25 cellular contexts compared by ENCODE assay signal in the genomic region with DNA sequence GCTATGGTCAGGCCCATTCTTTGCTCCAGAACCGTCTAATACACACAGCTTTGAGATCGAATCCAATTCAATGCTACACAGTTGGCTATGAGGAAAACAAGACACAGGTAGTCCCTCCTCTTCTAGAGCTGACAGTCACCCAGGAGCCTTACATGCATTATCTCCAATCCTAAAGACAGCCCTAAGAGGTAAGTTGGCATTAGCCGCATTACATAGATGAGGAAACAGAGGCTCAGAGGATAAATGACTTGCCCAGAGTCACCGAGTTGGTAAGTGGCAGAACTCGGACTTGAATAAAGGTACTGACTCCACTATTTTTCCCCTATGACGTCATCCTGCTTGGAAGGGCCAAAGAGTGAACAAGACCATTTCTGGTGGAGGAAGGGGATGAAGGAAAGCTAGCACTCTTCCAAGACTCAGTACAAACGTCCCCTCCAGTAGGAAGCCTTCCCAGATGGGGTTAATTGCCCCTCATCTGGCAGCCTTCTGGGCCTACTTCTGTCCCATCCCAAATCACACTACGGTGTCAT.
"Had no signal": no experiment of that assay in that cellular context is flagged by ENCODE, and none has a peak within 500 bp of the region (broad histone marks: within the 10 kb centered on the region; RNA-seq: fewer than 3 reads in every experiment).

No MANE protein-coding gene starts in this region.

- H3K79me2 ChIP-seq: hepatocyte had no signal

- H2AFZ ChIP-seq: hepatocyte had no signal

- H3K27ac ChIP-seq: colonic mucosa, esophagus muscularis mucosa, foreskin keratinocyte, gastroesophageal sphincter, heart left ventricle, hepatocyte, left lung, lower lobe of right lung had no signal

- H3K27ac Mint-ChIP-seq: dendritic cell treated with granulocyte-macrophage colony-stimulating factor and Interleukin-4, amounts not matched to agents 40 ng/mL and 50 ng/mL, for 4 days; effector memory CD8-positive, alpha-beta T cell; endodermal cell; mesothelial cell of epicardium; naive thymus-derived CD4-positive, alpha-beta T cell had no signal

- H3K4me2 ChIP-seq: hepatocyte had no signal

- H3K9me3 Mint-ChIP-seq: dendritic cell treated with granulocyte-macrophage colony-stimulating factor and Interleukin-4, amounts not matched to agents 40 ng/mL and 50 ng/mL, for 4 days; effector memory CD8-positive, alpha-beta T cell; naive thymus-derived CD4-positive, alpha-beta T cell had no signal

- H3K36me3 ChIP-seq: colonic mucosa, esophagus muscularis mucosa, gastroesophageal sphincter, heart left ventricle, left lung, lower lobe of right lung had no signal

- H3K4me3 ChIP-seq: colonic mucosa, esophagus muscularis mucosa, gastroesophageal sphincter, heart left ventricle, hepatocyte, left lung, lower lobe of right lung, mucosa of descending colon had no signal

- H3K27me3 Mint-ChIP-seq: dendritic cell treated with granulocyte-macrophage colony-stimulating factor and Interleukin-4, amounts not matched to agents 40 ng/mL and 50 ng/mL, for 4 days; effector memory CD8-positive, alpha-beta T cell had no signal

- H3K4me1 ChIP-seq: colonic mucosa, esophagus muscularis mucosa, gastroesophageal sphincter, heart left ventricle had no signal

- H3K36me3 Mint-ChIP-seq: naive thymus-derived CD4-positive, alpha-beta T cell had no signal

- H3K27me3 ChIP-seq: colonic mucosa, esophagus muscularis mucosa, foreskin keratinocyte, gastroesophageal sphincter, hepatocyte had no signal

- H3K9me3 ChIP-seq: colonic mucosa, esophagus muscularis mucosa, gastroesophageal sphincter, heart left ventricle, left lung, lower lobe of right lung, mucosa of descending colon had no signal

- H3K4me1 Mint-ChIP-seq: endodermal cell; mesothelial cell of epicardium; naive thymus-derived CD4-positive, alpha-beta T cell had no signal

- ATAC-seq: effector memory CD8-positive, alpha-beta T cell; foreskin keratinocyte; gastroesophageal sphincter; heart left ventricle; left cardiac atrium; left lung; left ventricle myocardium superior; lower lobe of right lung; mucosa of descending colon; naive thymus-derived CD4-positive, alpha-beta T cell had no signal

- DNase-seq: colonic mucosa; cortex of kidney; effector CD8-positive, alpha-beta T cell; effector memory CD8-positive, alpha-beta T cell; endodermal cell; foreskin keratinocyte; heart left ventricle; hypothalamus; left cardiac atrium; left lung; left ventricle myocardium superior; lower lobe of right lung; mesenchymal stem cell; mucosa of descending colon; naive thymus-derived CD4-positive, alpha-beta T cell had no signal

- H3K4me3 Mint-ChIP-seq: dendritic cell treated with granulocyte-macrophage colony-stimulating factor and Interleukin-4, amounts not matched to agents 40 ng/mL and 50 ng/mL, for 4 days; effector memory CD8-positive, alpha-beta T cell; endodermal cell; mesothelial cell of epicardium; naive thymus-derived CD4-positive, alpha-beta T cell had no signal

- FAIRE-seq: endometrium, endothelial cell of umbilical vein, frontal cortex, islet of Langerhans, keratinocyte had no signal
